In genomic region chr21:34640858-34641257, GRCh38 we compare ENCODE assay signal across 1 cellular context.
TF ChIP-seq lines count a peak whose summit lies in the region.

No MANE protein-coding gene starts in this region.

TF ChIP-seq in GM12878, 131 proteins besides CTCF, POLR2A, EP300 and RAD21:
- TF ChIP-seq YY1 (IDR thresholded peaks at IDR 0.05; ENCODE audit: low read depth, low read length) (0 out of 2 replicates have a peak, but pooled peaks have one; percentile 2), ZBTB40 (IDR thresholded peaks at IDR 0.05; ENCODE audit: borderline replicate concordance) (no peak)
